In the genomic region with DNA sequence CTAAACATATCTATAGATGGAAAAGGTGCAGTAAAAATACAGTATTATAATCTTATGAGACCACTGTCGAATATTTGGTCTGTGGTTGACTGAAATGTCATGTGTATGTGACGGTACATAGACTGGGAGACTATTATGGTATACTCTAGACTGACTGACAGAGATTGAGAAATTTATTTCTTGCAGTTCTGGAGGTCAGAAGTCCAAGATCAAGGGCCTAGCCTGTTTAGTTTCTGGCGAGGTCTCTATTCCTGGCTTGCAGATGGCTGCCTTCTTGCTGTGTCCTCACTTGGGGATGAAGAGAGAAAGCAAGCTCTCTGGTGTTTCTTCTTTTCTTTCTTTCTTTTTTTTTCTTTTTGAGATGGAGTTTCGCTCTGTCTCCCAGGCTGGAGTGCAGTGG, we compare ENCODE assay signal across 10 cellular contexts.
"Had no signal": no experiment of that assay in that cellular context is flagged by ENCODE, and none has a peak within 500 bp of the region (broad histone marks: within the 10 kb centered on the region; RNA-seq: fewer than 3 reads in every experiment).

No MANE protein-coding gene starts in this region.

- H3K4me3 ChIP-seq: GM23248, GM23338, HAP-1 had no signal

- H3K27ac ChIP-seq: GM23248 had no signal

- H2AFZ ChIP-seq: GM23248, GM23338 had no signal

- H3K27ac Mint-ChIP-seq: GM23338, H9, HFFc6 had no signal

- H3K9me3 Mint-ChIP-seq: GM23338, H9, HFFc6 had no signal

- H3K36me3 ChIP-seq: HAP-1 had no signal

- H3K4me2 ChIP-seq: GM23338 had no signal

- DNase-seq: GM23248, GOT3, H7, H9, HCEC 1CT, HFFc6 had no signal

- H3K9me3 ChIP-seq: HAP-1 had no signal

- H3K4me3 Mint-ChIP-seq: GM23338, H9, HFFc6 had no signal

- H3K9ac ChIP-seq: GM23248 had no signal

- ATAC-seq: GM23338 had no signal

- FAIRE-seq: H1, H54 had no signal

- H3K4me1 ChIP-seq: HAP-1 had no signal
